In the genomic region with DNA sequence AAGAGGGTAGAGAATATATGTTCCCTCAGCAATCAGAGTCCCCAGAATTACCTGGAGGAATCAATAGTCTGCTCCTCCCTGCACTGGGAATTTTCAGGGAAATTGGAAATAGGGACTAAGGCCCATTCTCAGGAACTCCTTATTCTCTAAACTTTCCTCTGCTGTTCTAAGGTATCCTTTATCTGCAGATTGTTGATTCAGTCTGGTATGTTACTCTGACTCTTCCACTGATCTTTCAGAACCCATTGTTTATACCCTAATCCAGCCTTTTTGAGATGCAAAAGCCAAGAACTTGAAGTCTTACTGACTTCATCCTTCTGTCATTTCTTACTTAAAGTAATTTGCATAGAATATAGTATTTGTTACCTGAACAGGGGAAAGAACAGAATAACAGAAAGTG, we compare ENCODE assay signal across 20 cellular contexts.
"Had no signal": no experiment of that assay in that cellular context is flagged by ENCODE, and none has a peak within 500 bp of the region (broad histone marks: within the 10 kb centered on the region; RNA-seq: fewer than 3 reads in every experiment).

No MANE protein-coding gene starts in this region.

- ATAC-seq: heart left ventricle; mucosa of descending colon; naive thymus-derived CD8-positive, alpha-beta T cell; psoas muscle; right lobe of liver; stimulated activated memory B cell treated with anti-CD40 and anti-IgM and Interleukin-4, amounts not matched to agents 10 μg/mL and 1 μg/mL and 100 μg/mL, for 72 hours had no signal

- H3K36me3 ChIP-seq: heart left ventricle, neutrophil, right lobe of liver, tibial artery, upper lobe of left lung, uterus had no signal

- H3K4me3 ChIP-seq: coronary artery, heart left ventricle, mucosa of descending colon, psoas muscle, right lobe of liver, tibial artery, upper lobe of left lung, uterus had no signal

- H3K9me3 ChIP-seq: heart left ventricle, mucosa of descending colon, neutrophil, psoas muscle, right lobe of liver, tibial artery, upper lobe of left lung, uterus had no signal

- H3K27ac ChIP-seq: coronary artery, neutrophil, psoas muscle, right lobe of liver, tibial artery, upper lobe of left lung, uterus had no signal

- FAIRE-seq: frontal cortex, islet of Langerhans had no signal

- H3K27me3 ChIP-seq: heart left ventricle, neutrophil, right lobe of liver, tibial artery, upper lobe of left lung, uterus had no signal

- H3K4me1 ChIP-seq: right lobe of liver, tibial artery, upper lobe of left lung, uterus had no signal

- DNase-seq: effector CD4-positive, alpha-beta T cell; heart left ventricle; hippocampal formation; kidney glomerular epithelial cell; mammary epithelial cell; mucosa of descending colon; naive thymus-derived CD8-positive, alpha-beta T cell; psoas muscle; retina; right lobe of liver; stimulated activated CD4-positive, alpha-beta T cell treated with anti-CD3 and anti-CD28 coated beads, Interleukin-1b, Interleukin-23, amount 100 ng/mL, for 48 hours; stimulated activated CD4-positive, alpha-beta T cell treated with anti-CD3 and anti-CD28 coated beads, Interleukin-4, amount 100 ng/mL, for 24 hours; tibial artery; upper lobe of left lung; uterus had no signal
